In genomic region chr11:75539459-75540022, GRCh38 we compare ENCODE assay signal across 16 cellular contexts.
"Had no signal": no experiment of that assay in that cellular context is flagged by ENCODE, and none has a peak within 500 bp of the region (broad histone marks: within the 10 kb centered on the region; RNA-seq: fewer than 3 reads in every experiment).

No MANE protein-coding gene starts in this region.

- H3K27ac ChIP-seq: breast epithelium, esophagus squamous epithelium, pancreas, skin epidermis had no signal

- H3K4me3 Mint-ChIP-seq: activated CD4-positive, alpha-beta T cell treated with anti-CD3 and anti-CD28 coated beads, Interleukin-2, amount 10 ng/mL, durations not matched to agents 7 days and 5 days; naive thymus-derived CD4-positive, alpha-beta T cell had no signal

- H3K4me1 ChIP-seq: breast epithelium, esophagus squamous epithelium, pancreas had no signal

- H3K36me3 Mint-ChIP-seq: activated naive CD4-positive, alpha-beta T cell treated with anti-CD3 and anti-CD28 coated beads, Interleukin-2, amount 50 U/mL, for 72 hours; naive thymus-derived CD4-positive, alpha-beta T cell had no signal

- H3K4me3 ChIP-seq: breast epithelium, esophagus squamous epithelium, lung, pancreas, skin epidermis had no signal

- H3K27me3 ChIP-seq: breast epithelium, pancreas had no signal

- H3K27me3 Mint-ChIP-seq: activated CD4-positive, alpha-beta T cell treated with anti-CD3 and anti-CD28 coated beads, Interleukin-2, amount 10 ng/mL, durations not matched to agents 7 days and 5 days had no signal

- DNase-seq: activated CD4-positive, alpha-beta T cell treated with anti-CD3 and anti-CD28 coated beads, Interleukin-2, amount 10 ng/mL, durations not matched to agents 7 days and 5 days; activated CD4-positive, CD25-positive, alpha-beta regulatory T cell; activated effector memory CD4-positive, alpha-beta T cell treated with anti-CD3 and anti-CD28 coated beads, Interleukin-2, amount 50 U/mL, for 16 hours; amygdala; esophagus squamous epithelium; foreskin fibroblast; glutamatergic neuron; left cardiac atrium; naive thymus-derived CD4-positive, alpha-beta T cell; pancreas; retina; T-helper 2 cell had no signal

- H3K9me3 Mint-ChIP-seq: activated CD4-positive, alpha-beta T cell treated with anti-CD3 and anti-CD28 coated beads, Interleukin-2, amount 10 ng/mL, durations not matched to agents 7 days and 5 days; activated naive CD4-positive, alpha-beta T cell treated with anti-CD3 and anti-CD28 coated beads, Interleukin-2, amount 50 U/mL, for 72 hours; naive thymus-derived CD4-positive, alpha-beta T cell had no signal

- H3K27ac Mint-ChIP-seq: activated CD4-positive, alpha-beta T cell treated with anti-CD3 and anti-CD28 coated beads, Interleukin-2, amount 10 ng/mL, durations not matched to agents 7 days and 5 days; activated naive CD4-positive, alpha-beta T cell treated with anti-CD3 and anti-CD28 coated beads, Interleukin-2, amount 50 U/mL, for 72 hours had no signal

- H3K36me3 ChIP-seq: breast epithelium, esophagus squamous epithelium, pancreas had no signal

- ATAC-seq: activated naive CD4-positive, alpha-beta T cell treated with anti-CD3 and anti-CD28 coated beads, Interleukin-2, amount 50 U/mL, for 72 hours; left cardiac atrium; naive thymus-derived CD4-positive, alpha-beta T cell; pancreas had no signal

- H3K9me3 ChIP-seq: breast epithelium, esophagus squamous epithelium, pancreas had no signal
